ENCODE assay signal across 1 cellular context in genomic region chr14:50045039-50045711, GRCh38.
TF ChIP-seq lines count a peak whose summit lies in the region.

No MANE protein-coding gene starts in this region.

TF ChIP-seq in HepG2, 621 proteins besides CTCF, POLR2A, EP300 and RAD21 (continued from another document and continues in another):
- 0 out of 2 replicates have a peak, but pooled peaks have one; percentile 44 for TF ChIP-seq ZNF710 (CRISPR knock-in tag; IDR thresholded peaks at IDR 0.05; ENCODE audit: borderline replicate concordance)
- TF ChIP-seq FOXJ3 (CRISPR knock-in tag; IDR thresholded peaks at IDR 0.05; ENCODE audit: borderline replicate concordance): peak; percentile 82
- TF ChIP-seq YEATS4 (CRISPR knock-in tag; IDR thresholded peaks at IDR 0.05; ENCODE audit: borderline replicate concordance): peak; percentile 71
- TF ChIP-seq ZNF230 (CRISPR knock-in tag; IDR thresholded peaks at IDR 0.05): peak; percentile 77; the same call in 1 of the 2 replicates
- peak; percentile 78; the same call in 1 of the 2 replicates for TF ChIP-seq NRL (CRISPR knock-in tag; IDR thresholded peaks at IDR 0.05; ENCODE audit: borderline replicate concordance)
- TF ChIP-seq IKZF1 (IDR thresholded peaks at IDR 0.05): no peak
- TF ChIP-seq ZNF24 (IDR thresholded peaks at IDR 0.05): 0 out of 2 replicates have a peak, but pooled peaks have one; percentile 8
- TF ChIP-seq CCDC6 (CRISPR knock-in tag; IDR thresholded peaks at IDR 0.05): peak; percentile 50
- 0 out of 2 replicates have a peak, but pooled peaks have one; percentile 13 for TF ChIP-seq CREM (IDR thresholded peaks at IDR 0.05)
- TF ChIP-seq CREM (CRISPR knock-in tag; IDR thresholded peaks at IDR 0.05): no peak
- TF ChIP-seq ZSCAN31 (CRISPR knock-in tag; IDR thresholded peaks at IDR 0.05; ENCODE audit: low read depth): 0 out of 2 replicates have a peak, but pooled peaks have one; percentile 45
- TF ChIP-seq ZNF782 (CRISPR knock-in tag; IDR thresholded peaks at IDR 0.05; ENCODE audit: borderline replicate concordance): peak; percentile 93; the same call in 1 of the 2 replicates
- TF ChIP-seq DMAP1 (CRISPR knock-in tag; IDR thresholded peaks at IDR 0.05): peak; percentile 70; the same call in 1 of the 2 replicates
- TF ChIP-seq SP1 (IDR thresholded peaks at IDR 0.05): no peak
- 0 out of 2 replicates have a peak, but pooled peaks have one; percentile 15 for TF ChIP-seq SP1 (CRISPR knock-in tag; IDR thresholded peaks at IDR 0.05)
- TF ChIP-seq FOXA3 (CRISPR knock-in tag; IDR thresholded peaks at IDR 0.05): peak; percentile 96
- TF ChIP-seq KDM5B (CRISPR knock-in tag; IDR thresholded peaks at IDR 0.05; ENCODE audit: borderline replicate concordance): peak; percentile 84; the same call in 1 of the 2 replicates
- peak; percentile 71 for TF ChIP-seq GABPB1 (CRISPR knock-in tag; IDR thresholded peaks at IDR 0.05)
- no peak for TF ChIP-seq SMARCE1 (IDR thresholded peaks at IDR 0.05; ENCODE audit: borderline replicate concordance)
- TF ChIP-seq NFKBIZ (CRISPR knock-in tag; IDR thresholded peaks at IDR 0.05): peak; percentile 88
- TF ChIP-seq RXRA (CRISPR knock-in tag; IDR thresholded peaks at IDR 0.05): peak; percentile 47; the same call in 1 of the 2 replicates
- peak; percentile 97 for TF ChIP-seq MAX (IDR thresholded peaks at IDR 0.05)
- 0 out of 2 replicates have a peak, but pooled peaks have one; percentile 59 for TF ChIP-seq AFF4 (CRISPR knock-in tag; IDR thresholded peaks at IDR 0.05)
- TF ChIP-seq, protein P1, sequence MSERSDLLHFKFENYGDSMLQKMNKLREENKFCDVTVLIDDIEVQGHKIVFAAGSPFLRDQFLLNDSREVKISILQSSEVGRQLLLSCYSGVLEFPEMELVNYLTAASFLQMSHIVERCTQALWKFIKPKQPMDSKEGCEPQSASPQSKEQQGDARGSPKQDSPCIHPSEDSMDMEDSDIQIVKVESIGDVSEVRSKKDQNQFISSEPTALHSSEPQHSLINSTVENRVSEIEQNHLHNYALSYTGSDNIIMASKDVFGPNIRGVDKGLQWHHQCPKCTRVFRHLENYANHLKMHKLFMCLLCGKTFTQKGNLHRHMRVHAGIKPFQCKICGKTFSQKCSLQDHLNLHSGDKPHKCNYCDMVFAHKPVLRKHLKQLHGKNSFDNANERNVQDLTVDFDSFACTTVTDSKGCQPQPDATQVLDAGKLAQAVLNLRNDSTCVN (CRISPR knock-in tag; IDR thresholded peaks at IDR 0.05; ENCODE audit: borderline replicate concordance): peak; percentile 34; the same call in 1 of the 2 replicates
- peak; percentile 64; the same call in 1 of the 2 replicates for TF ChIP-seq ZSCAN9 (CRISPR knock-in tag; IDR thresholded peaks at IDR 0.05; ENCODE audit: borderline replicate concordance)
- TF ChIP-seq, protein P2, sequence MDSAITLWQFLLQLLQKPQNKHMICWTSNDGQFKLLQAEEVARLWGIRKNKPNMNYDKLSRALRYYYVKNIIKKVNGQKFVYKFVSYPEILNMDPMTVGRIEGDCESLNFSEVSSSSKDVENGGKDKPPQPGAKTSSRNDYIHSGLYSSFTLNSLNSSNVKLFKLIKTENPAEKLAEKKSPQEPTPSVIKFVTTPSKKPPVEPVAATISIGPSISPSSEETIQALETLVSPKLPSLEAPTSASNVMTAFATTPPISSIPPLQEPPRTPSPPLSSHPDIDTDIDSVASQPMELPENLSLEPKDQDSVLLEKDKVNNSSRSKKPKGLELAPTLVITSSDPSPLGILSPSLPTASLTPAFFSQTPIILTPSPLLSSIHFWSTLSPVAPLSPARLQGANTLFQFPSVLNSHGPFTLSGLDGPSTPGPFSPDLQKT (CRISPR knock-in tag; IDR thresholded peaks at IDR 0.05; ENCODE audit: borderline replicate concordance): no peak
- peak; percentile 51; the same call in 1 of the 2 replicates for TF ChIP-seq ZNF12 (CRISPR knock-in tag; IDR thresholded peaks at IDR 0.05)
- peak; percentile 76 for TF ChIP-seq SPEN (CRISPR knock-in tag; IDR thresholded peaks at IDR 0.05; ENCODE audit: low read depth)
- TF ChIP-seq THAP11 (CRISPR knock-in tag; IDR thresholded peaks at IDR 0.05): peak; percentile 51; the same call in 1 of the 2 replicates
- TF ChIP-seq ZNF33A (CRISPR knock-in tag; IDR thresholded peaks at IDR 0.05; ENCODE audit: borderline replicate concordance): no peak
- 0 out of 4 replicates have a peak, but pooled peaks of 1 of the 2 experiments have one; percentile 24 for TF ChIP-seq ATF4 (CRISPR knock-in tag; IDR thresholded peaks at IDR 0.05)
- peak; percentile 49; the same call in 1 of the 3 replicates for TF ChIP-seq MXI1 (IDR thresholded peaks at IDR 0.05; ENCODE audit: borderline replicate concordance, low read depth, low read length)
- peak; percentile 74 for TF ChIP-seq ZMYM4 (CRISPR knock-in tag; IDR thresholded peaks at IDR 0.05)
- TF ChIP-seq RNF219 (CRISPR knock-in tag; IDR thresholded peaks at IDR 0.05): no peak
- TF ChIP-seq ZBTB7B (CRISPR knock-in tag; IDR thresholded peaks at IDR 0.05): peak; percentile 56; the same call in 1 of the 2 replicates
- 0 out of 2 replicates have a peak, but pooled peaks have one; percentile 29 for TF ChIP-seq MED13 (CRISPR knock-in tag; IDR thresholded peaks at IDR 0.05)
- 0 out of 2 replicates have a peak, but pooled peaks have one; percentile 60 for TF ChIP-seq ZNF275 (CRISPR knock-in tag; IDR thresholded peaks at IDR 0.05; ENCODE audit: borderline replicate concordance)
- 0 out of 2 replicates have a peak, but pooled peaks have one; percentile 41 for TF ChIP-seq CERS6 (CRISPR knock-in tag; IDR thresholded peaks at IDR 0.05)
- no peak for TF ChIP-seq RORA (CRISPR knock-in tag; IDR thresholded peaks at IDR 0.05)
- TF ChIP-seq TFAP4 (IDR thresholded peaks at IDR 0.05; ENCODE audit: borderline replicate concordance, low read depth): peak; percentile 42; the same call in 1 of the 2 replicates
- peak; percentile 38; the same call in 1 of the 2 replicates for TF ChIP-seq ZNF512B (CRISPR knock-in tag; IDR thresholded peaks at IDR 0.05; ENCODE audit: borderline replicate concordance)
- peak; percentile 81 for TF ChIP-seq DBP (CRISPR knock-in tag; IDR thresholded peaks at IDR 0.05; ENCODE audit: not compliant biosample characterization)
